ENCODE assay signal across 1 cellular context in the genomic region with DNA sequence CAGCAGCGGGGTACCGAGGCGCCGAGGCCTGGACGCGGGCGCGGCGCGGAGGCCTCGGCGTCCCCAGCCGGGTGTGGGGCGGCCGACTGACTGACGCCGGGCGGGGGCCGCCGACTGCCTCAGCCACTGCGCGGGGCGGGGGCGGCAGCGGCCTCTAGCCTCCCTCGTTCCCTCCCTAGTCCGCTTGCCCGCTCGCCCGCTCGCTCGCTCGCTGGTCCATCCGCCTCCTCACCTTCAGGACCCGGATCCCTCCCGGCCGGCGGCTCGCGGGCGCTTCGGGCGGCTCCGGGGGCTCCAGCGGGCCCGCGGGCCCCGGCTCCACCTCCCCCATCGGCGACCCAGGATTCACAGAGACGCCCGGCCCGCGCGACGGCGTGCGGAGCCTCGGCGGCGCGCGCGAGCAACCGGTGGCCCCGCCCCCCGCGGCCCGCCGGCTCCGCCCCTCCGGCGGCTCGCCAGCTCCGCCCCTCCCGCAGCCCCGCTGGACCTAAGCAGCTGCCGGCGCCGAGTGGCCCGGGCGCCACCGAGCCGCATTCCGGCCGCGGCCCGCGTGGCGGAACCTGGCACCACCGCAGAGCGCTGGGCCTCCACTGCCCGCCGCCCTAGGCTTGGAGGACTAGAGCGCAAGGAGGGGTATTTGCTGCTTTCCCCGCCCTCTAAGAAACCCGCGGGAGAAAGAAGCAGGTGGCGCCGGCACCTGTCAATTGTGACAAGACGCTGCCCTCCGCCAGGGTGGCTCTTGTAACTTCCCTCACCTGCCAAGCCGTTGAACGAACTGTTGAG.
TF ChIP-seq lines count a peak whose summit lies in the region.

No MANE protein-coding gene starts in this region.

TF ChIP-seq in HepG2, 621 proteins besides CTCF, POLR2A, EP300 and RAD21 (continued from another document and continues in another):
- TF ChIP-seq, protein P1, sequence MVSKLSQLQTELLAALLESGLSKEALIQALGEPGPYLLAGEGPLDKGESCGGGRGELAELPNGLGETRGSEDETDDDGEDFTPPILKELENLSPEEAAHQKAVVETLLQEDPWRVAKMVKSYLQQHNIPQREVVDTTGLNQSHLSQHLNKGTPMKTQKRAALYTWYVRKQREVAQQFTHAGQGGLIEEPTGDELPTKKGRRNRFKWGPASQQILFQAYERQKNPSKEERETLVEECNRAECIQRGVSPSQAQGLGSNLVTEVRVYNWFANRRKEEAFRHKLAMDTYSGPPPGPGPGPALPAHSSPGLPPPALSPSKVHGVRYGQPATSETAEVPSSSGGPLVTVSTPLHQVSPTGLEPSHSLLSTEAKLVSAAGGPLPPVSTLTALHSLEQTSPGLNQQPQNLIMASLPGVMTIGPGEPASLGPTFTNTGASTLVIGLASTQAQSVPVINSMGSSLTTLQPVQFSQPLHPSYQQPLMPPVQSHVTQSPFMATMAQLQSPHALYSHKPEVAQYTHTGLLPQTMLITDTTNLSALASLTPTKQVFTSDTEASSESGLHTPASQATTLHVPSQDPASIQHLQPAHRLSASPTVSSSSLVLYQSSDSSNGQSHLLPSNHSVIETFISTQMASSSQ (IDR thresholded peaks at IDR 0.05; ENCODE audit: low read depth), result no peak
- TF ChIP-seq, protein P1 (CRISPR knock-in tag; IDR thresholded peaks at IDR 0.05; ENCODE audit: borderline replicate concordance), result 0 out of 2 replicates have a peak, but pooled peaks have one; percentile 51
- TF ChIP-seq, protein P2, sequence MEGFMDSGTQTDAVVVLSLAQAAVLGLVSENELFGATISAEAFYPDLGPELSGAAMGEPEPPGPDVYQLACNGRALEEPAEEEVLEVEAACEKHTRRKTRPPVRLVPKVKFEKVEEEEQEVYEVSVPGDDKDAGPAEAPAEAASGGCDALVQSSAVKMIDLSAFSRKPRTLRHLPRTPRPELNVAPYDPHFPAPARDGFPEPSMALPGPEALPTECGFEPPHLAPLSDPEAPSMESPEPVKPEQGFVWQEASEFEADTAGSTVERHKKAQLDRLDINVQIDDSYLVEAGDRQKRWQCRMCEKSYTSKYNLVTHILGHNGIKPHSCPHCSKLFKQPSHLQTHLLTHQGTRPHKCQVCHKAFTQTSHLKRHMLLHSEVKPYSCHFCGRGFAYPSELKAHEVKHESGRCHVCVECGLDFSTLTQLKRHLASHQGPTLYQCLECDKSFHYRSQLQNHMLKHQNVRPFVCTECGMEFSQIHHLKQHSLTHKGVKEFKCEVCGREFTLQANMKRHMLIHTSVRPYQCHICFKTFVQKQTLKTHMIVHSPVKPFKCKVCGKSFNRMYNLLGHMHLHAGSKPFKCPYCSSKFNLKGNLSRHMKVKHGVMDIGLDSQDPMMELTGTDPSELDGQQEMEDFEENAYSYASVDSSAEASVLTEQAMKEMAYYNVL (CRISPR knock-in tag; IDR thresholded peaks at IDR 0.05; ENCODE audit: borderline replicate concordance), result 0 out of 2 replicates have a peak, but pooled peaks have one; percentile 38
- no peak for TF ChIP-seq NONO (IDR thresholded peaks at IDR 0.05)
- no peak for TF ChIP-seq NONO (CRISPR knock-in tag; conservative IDR thresholded peaks at IDR 0.05)
- TF ChIP-seq TCF12 (IDR thresholded peaks at IDR 0.05), result no peak
- no peak for TF ChIP-seq TCF12 (CRISPR knock-in tag; IDR thresholded peaks at IDR 0.05)
- TF ChIP-seq HES4 (CRISPR knock-in tag; IDR thresholded peaks at IDR 0.05; ENCODE audit: borderline replicate concordance), result peak; percentile 78; the same call in 1 of the 2 replicates
- no peak for TF ChIP-seq ZNF234 (CRISPR knock-in tag; conservative IDR thresholded peaks at IDR 0.05)
- TF ChIP-seq ZNF598 (CRISPR knock-in tag; IDR thresholded peaks at IDR 0.05; ENCODE audit: borderline replicate concordance), result peak; percentile 88; the same call in 1 of the 2 replicates
- no peak for TF ChIP-seq ATF7 (IDR thresholded peaks at IDR 0.05)
- no peak for TF ChIP-seq ATF7 (CRISPR knock-in tag; IDR thresholded peaks at IDR 0.05)
- peak; percentile 36; the same call in 1 of the 2 replicates for TF ChIP-seq KAT8 (CRISPR knock-in tag; IDR thresholded peaks at IDR 0.05)
- TF ChIP-seq PRMT3 (CRISPR knock-in tag; IDR thresholded peaks at IDR 0.05; ENCODE audit: borderline replicate concordance, low read depth), result 0 out of 2 replicates have a peak, but pooled peaks have one; percentile 60
- TF ChIP-seq NFATC3 (CRISPR knock-in tag; IDR thresholded peaks at IDR 0.05), result no peak
- no peak for TF ChIP-seq ZSCAN30 (CRISPR knock-in tag; IDR thresholded peaks at IDR 0.05)
- peak; percentile 29; the same call in 1 of the 2 replicates for TF ChIP-seq MTF2 (CRISPR knock-in tag; IDR thresholded peaks at IDR 0.05; ENCODE audit: borderline replicate concordance)
- no peak for TF ChIP-seq HOXA7 (CRISPR knock-in tag; IDR thresholded peaks at IDR 0.05)
- peak; percentile 88; the same call in 1 of the 2 replicates for TF ChIP-seq ZNF563 (CRISPR knock-in tag; IDR thresholded peaks at IDR 0.05)
- peak; percentile 64; the same call in 1 of the 3 replicates for TF ChIP-seq MXI1 (IDR thresholded peaks at IDR 0.05; ENCODE audit: borderline replicate concordance, low read depth, low read length)
- TF ChIP-seq ZNF354B (CRISPR knock-in tag; IDR thresholded peaks at IDR 0.05), result no peak
- no peak for TF ChIP-seq ZKSCAN1 (IDR thresholded peaks at IDR 0.05; ENCODE audit: low read length)
- TF ChIP-seq CHD2 (IDR thresholded peaks at IDR 0.05; ENCODE audit: low read depth, low read length), result no peak
- TF ChIP-seq SP4 (CRISPR knock-in tag; IDR thresholded peaks at IDR 0.05), result peak; percentile 33
- no peak for TF ChIP-seq KAT2B (IDR thresholded peaks at IDR 0.05; ENCODE audit: borderline replicate concordance, low read depth, low read length)
- TF ChIP-seq, protein P3, sequence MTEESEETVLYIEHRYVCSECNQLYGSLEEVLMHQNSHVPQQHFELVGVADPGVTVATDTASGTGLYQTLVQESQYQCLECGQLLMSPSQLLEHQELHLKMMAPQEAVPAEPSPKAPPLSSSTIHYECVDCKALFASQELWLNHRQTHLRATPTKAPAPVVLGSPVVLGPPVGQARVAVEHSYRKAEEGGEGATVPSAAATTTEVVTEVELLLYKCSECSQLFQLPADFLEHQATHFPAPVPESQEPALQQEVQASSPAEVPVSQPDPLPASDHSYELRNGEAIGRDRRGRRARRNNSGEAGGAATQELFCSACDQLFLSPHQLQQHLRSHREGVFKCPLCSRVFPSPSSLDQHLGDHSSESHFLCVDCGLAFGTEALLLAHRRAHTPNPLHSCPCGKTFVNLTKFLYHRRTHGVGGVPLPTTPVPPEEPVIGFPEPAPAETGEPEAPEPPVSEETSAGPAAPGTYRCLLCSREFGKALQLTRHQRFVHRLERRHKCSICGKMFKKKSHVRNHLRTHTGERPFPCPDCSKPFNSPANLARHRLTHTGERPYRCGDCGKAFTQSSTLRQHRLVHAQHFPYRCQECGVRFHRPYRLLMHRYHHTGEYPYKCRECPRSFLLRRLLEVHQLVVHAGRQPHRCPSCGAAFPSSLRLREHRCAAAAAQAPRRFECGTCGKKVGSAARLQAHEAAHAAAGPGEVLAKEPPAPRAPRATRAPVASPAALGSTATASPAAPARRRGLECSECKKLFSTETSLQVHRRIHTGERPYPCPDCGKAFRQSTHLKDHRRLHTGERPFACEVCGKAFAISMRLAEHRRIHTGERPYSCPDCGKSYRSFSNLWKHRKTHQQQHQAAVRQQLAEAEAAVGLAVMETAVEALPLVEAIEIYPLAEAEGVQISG (CRISPR knock-in tag; IDR thresholded peaks at IDR 0.05), result peak; percentile 56
- TF ChIP-seq DR1 (CRISPR knock-in tag; IDR thresholded peaks at IDR 0.05), result no peak
- TF ChIP-seq ZBTB3 (CRISPR knock-in tag; IDR thresholded peaks at IDR 0.05; ENCODE audit: borderline replicate concordance, low read depth), result no peak
- TF ChIP-seq ETV5 (CRISPR knock-in tag; IDR thresholded peaks at IDR 0.05; ENCODE audit: borderline replicate concordance), result peak; percentile 29; the same call in 1 of the 2 replicates
- TF ChIP-seq ZNF572 (CRISPR knock-in tag; IDR thresholded peaks at IDR 0.05), result no peak
- no peak for TF ChIP-seq RBM39 (IDR thresholded peaks at IDR 0.05; ENCODE audit: low read depth, low read length, poor library complexity, severe bottlenecking)
- TF ChIP-seq KLF12 (CRISPR knock-in tag; IDR thresholded peaks at IDR 0.05; ENCODE audit: borderline replicate concordance), result peak; percentile 33; the same call in 1 of the 2 replicates
- TF ChIP-seq, protein P4, sequence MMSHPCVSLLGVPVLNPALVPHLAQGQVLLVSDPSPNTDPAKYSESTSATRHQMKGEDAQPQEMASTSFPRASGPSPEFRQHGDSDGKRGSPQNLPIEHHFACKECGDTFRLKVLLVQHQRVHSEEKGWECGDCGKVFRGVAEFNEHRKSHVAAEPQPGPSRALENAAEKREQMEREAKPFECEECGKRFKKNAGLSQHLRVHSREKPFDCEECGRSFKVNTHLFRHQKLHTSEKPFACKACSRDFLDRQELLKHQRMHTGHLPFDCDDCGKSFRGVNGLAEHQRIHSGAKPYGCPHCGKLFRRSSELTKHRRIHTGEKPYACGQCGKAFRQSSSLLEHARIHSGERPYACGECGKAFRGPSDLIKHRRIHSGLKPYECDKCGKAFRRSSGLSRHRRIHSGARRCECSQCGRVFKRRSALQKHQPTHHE (CRISPR knock-in tag; IDR thresholded peaks at IDR 0.05; ENCODE audit: borderline replicate concordance), result no peak
- TF ChIP-seq ZFP82 (CRISPR knock-in tag; IDR thresholded peaks at IDR 0.05; ENCODE audit: borderline replicate concordance), result no peak; the same call in 1 of the 2 replicates
- peak; percentile 35 for TF ChIP-seq ZNF781 (CRISPR knock-in tag; IDR thresholded peaks at IDR 0.05; ENCODE audit: borderline replicate concordance, not compliant biosample characterization)
- TF ChIP-seq ZMYM2 (CRISPR knock-in tag; IDR thresholded peaks at IDR 0.05), result no peak
- no peak for TF ChIP-seq HNRNPUL1 (IDR thresholded peaks at IDR 0.05; ENCODE audit: low read depth, low read length)
- 0 out of 2 replicates have a peak, but pooled peaks have one; percentile 27 for TF ChIP-seq ZNF83 (CRISPR knock-in tag; IDR thresholded peaks at IDR 0.05; ENCODE audit: borderline replicate concordance)
- TF ChIP-seq, protein P5, sequence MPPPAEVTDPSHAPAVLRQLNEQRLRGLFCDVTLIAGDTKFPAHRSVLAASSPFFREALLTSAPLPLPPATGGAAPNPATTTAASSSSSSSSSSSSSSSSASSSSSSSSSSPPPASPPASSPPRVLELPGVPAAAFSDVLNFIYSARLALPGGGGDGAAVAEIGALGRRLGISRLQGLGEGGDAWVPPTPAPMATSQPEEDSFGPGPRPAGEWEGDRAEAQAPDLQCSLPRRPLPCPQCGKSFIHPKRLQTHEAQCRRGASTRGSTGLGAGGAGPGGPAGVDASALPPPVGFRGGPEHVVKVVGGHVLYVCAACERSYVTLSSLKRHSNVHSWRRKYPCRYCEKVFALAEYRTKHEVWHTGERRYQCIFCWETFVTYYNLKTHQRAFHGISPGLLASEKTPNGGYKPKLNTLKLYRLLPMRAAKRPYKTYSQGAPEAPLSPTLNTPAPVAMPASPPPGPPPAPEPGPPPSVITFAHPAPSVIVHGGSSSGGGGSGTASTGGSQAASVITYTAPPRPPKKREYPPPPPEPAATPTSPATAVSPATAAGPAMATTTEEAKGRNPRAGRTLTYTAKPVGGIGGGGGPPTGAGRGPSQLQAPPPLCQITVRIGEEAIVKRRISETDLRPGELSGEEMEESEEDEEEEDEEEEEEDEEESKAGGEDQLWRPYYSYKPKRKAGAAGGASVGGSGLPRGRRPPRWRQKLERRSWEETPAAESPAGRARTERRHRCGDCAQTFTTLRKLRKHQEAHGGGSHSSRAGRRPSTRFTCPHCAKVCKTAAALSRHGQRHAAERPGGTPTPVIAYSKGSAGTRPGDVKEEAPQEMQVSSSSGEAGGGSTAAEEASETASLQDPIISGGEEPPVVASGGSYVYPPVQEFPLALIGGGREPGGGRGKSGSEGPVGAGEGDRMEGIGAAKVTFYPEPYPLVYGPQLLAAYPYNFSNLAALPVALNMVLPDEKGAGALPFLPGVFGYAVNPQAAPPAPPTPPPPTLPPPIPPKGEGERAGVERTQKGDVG (CRISPR knock-in tag; IDR thresholded peaks at IDR 0.05; ENCODE audit: borderline replicate concordance), result no peak; the same call in 1 of the 2 replicates
- TF ChIP-seq, protein P6, sequence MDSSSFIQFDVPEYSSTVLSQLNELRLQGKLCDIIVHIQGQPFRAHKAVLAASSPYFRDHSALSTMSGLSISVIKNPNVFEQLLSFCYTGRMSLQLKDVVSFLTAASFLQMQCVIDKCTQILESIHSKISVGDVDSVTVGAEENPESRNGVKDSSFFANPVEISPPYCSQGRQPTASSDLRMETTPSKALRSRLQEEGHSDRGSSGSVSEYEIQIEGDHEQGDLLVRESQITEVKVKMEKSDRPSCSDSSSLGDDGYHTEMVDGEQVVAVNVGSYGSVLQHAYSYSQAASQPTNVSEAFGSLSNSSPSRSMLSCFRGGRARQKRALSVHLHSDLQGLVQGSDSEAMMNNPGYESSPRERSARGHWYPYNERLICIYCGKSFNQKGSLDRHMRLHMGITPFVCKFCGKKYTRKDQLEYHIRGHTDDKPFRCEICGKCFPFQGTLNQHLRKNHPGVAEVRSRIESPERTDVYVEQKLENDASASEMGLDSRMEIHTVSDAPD (CRISPR knock-in tag; IDR thresholded peaks at IDR 0.05), result 0 out of 2 replicates have a peak, but pooled peaks have one; percentile 25
- TF ChIP-seq THAP11 (CRISPR knock-in tag; IDR thresholded peaks at IDR 0.05), result 0 out of 2 replicates have a peak, but pooled peaks have one; percentile 29
- TF ChIP-seq KMT2B (CRISPR knock-in tag; IDR thresholded peaks at IDR 0.05), result no peak
- 0 out of 2 replicates have a peak, but pooled peaks have one; percentile 6 for TF ChIP-seq KDM5A (IDR thresholded peaks at IDR 0.05; ENCODE audit: borderline replicate concordance, low read length)
- 0 out of 2 replicates have a peak, but pooled peaks have one; percentile 53 for TF ChIP-seq ZNF224 (CRISPR knock-in tag; IDR thresholded peaks at IDR 0.05)
- TF ChIP-seq, protein P7, sequence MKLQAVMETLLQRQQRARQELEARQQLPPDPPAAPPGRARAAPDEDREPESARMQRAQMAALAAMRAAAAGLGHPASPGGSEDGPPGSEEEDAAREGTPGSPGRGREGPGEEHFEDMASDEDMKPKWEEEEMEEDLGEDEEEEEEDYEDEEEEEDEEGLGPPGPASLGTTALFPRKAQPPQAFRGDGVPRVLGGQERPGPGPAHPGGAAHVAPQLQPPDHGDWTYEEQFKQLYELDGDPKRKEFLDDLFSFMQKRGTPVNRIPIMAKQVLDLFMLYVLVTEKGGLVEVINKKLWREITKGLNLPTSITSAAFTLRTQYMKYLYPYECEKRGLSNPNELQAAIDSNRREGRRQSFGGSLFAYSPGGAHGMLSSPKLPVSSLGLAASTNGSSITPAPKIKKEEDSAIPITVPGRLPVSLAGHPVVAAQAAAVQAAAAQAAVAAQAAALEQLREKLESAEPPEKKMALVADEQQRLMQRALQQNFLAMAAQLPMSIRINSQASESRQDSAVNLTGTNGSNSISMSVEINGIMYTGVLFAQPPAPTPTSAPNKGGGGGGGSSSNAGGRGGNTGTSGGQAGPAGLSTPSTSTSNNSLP (IDR thresholded peaks at IDR 0.05; ENCODE audit: low read depth, low read length), result no peak
